In genomic region chr19:14253822-14254396, GRCh38 we compare ENCODE assay signal across 8 cellular contexts. TPM values are rescaled to one million over a fixed set of nuclear protein-coding genes. Genes with fewer than 3 reads are reported as not detected.
DNase-seq lines count a peak whose midpoint lies in the region; ATAC-seq and TF ChIP-seq lines count a peak whose summit lies in the region.
"Not testable (repeated sequence)": the region's sequence is repeated elsewhere in the genome, so short reads cannot be mapped to it uniquely, and the experiment has no call there.

No MANE protein-coding gene starts in this region.

- H3K9me3 Mint-ChIP-seq in activated CD4-positive, alpha-beta T cell treated with anti-CD3 and anti-CD28 coated beads, Interleukin-2, amount 10 ng/mL, durations not matched to agents 24 days and 14 days; naive B cell; stimulated activated naive CD8-positive, alpha-beta T cell treated with anti-CD3 and anti-CD28 coated beads, Interleukin-15, Interleukin-2, amounts not matched to agents 100 ng/mL and 50 ng/mL, for 24 hours: not testable (repeated sequence)

- DNase-seq in NCI-H524 treated with DMSO at 0.1 percent for 48 hours (lab: John Stamatoyannopoulos, UW) (peak; percentile 28), cerebellar cortex (ENCODE audit: low spot score) (peak; percentile 48), hepatocyte (ENCODE audit: low spot score) (peak; percentile 49)
- DNase-seq in activated CD4-positive, alpha-beta T cell treated with anti-CD3 and anti-CD28 coated beads, Interleukin-2, amount 10 ng/mL, durations not matched to agents 24 days and 14 days, result peak; percentile 57
- DNase-seq in naive B cell, result not testable (repeated sequence)

- TF ChIP-seq CTCF in HEK293 (tag by site-specific recombination; IDR thresholded peaks at IDR 0.05); hepatocyte (IDR thresholded peaks at IDR 0.05; ENCODE audit: poor library complexity): not testable (repeated sequence)

- not testable (repeated sequence) for H3K79me2 ChIP-seq in hepatocyte

- peaks cover 65% of the 10 kb centered on the region for H3K4me1 ChIP-seq in BLaER1
- not testable (repeated sequence) for H3K4me1 ChIP-seq in HEK293 (ENCODE audit: control insufficient read depth, insufficient read depth, low read length); hepatocyte (ENCODE audit: insufficient read depth)

- peaks cover 14% of the 10 kb centered on the region for H3K4me1 Mint-ChIP-seq in activated CD4-positive, alpha-beta T cell treated with anti-CD3 and anti-CD28 coated beads, Interleukin-2, amount 10 ng/mL, durations not matched to agents 24 days and 14 days
- H3K4me1 Mint-ChIP-seq in naive B cell, result peaks cover 6 to 14% (median 7%) of the 10 kb centered on the region in 3 donors
- peaks cover 18% of the 10 kb centered on the region for H3K4me1 Mint-ChIP-seq in stimulated activated naive CD8-positive, alpha-beta T cell treated with anti-CD3 and anti-CD28 coated beads, Interleukin-15, Interleukin-2, amounts not matched to agents 100 ng/mL and 50 ng/mL, for 24 hours (ENCODE audit: low read depth)

- CTCF ChIA-PET in HEK293 (lab: Yijun Ruan, JAX), result interaction anchor here (1.0 kb wide), 1 partner anchor 55 kb away, joined by 5 read pairs; no protein-coding TSS in a partner anchor

- H3K4me2 ChIP-seq in BLaER1, result peak overlapping the region; percentile 65
- not testable (repeated sequence) for H3K4me2 ChIP-seq in hepatocyte

- H3K4me3 ChIP-seq in BLaER1; HEK293 (ENCODE audit: low read depth, low read length); hepatocyte: not testable (repeated sequence)

- H3K27ac Mint-ChIP-seq in activated CD4-positive, alpha-beta T cell treated with anti-CD3 and anti-CD28 coated beads, Interleukin-2, amount 10 ng/mL, durations not matched to agents 24 days and 14 days, result not testable (repeated sequence)
- peak overlapping the region in 2 of 6 donors; percentile 49 to 63 for H3K27ac Mint-ChIP-seq in naive B cell
- H3K27ac Mint-ChIP-seq in stimulated activated naive CD8-positive, alpha-beta T cell treated with anti-CD3 and anti-CD28 coated beads, Interleukin-15, Interleukin-2, amounts not matched to agents 100 ng/mL and 50 ng/mL, for 24 hours, result peak overlapping the region; percentile 4

- not testable (repeated sequence) for H3K4me3 Mint-ChIP-seq in activated CD4-positive, alpha-beta T cell treated with anti-CD3 and anti-CD28 coated beads, Interleukin-2, amount 10 ng/mL, durations not matched to agents 24 days and 14 days; naive B cell; stimulated activated naive CD8-positive, alpha-beta T cell treated with anti-CD3 and anti-CD28 coated beads, Interleukin-15, Interleukin-2, amounts not matched to agents 100 ng/mL and 50 ng/mL, for 24 hours

- H3K9ac ChIP-seq in BLaER1, result not testable (repeated sequence)

- not testable (repeated sequence) for H3K27me3 ChIP-seq in BLaER1, hepatocyte

- H3K9me3 ChIP-seq in BLaER1; HEK293 (ENCODE audit: control insufficient read depth, insufficient read depth, low read depth, low read length); hepatocyte (ENCODE audit: low read depth): not testable (repeated sequence)

- H3K36me3 Mint-ChIP-seq in activated CD4-positive, alpha-beta T cell treated with anti-CD3 and anti-CD28 coated beads, Interleukin-2, amount 10 ng/mL, durations not matched to agents 24 days and 14 days (ENCODE audit: low read depth); naive B cell; stimulated activated naive CD8-positive, alpha-beta T cell treated with anti-CD3 and anti-CD28 coated beads, Interleukin-15, Interleukin-2, amounts not matched to agents 100 ng/mL and 50 ng/mL, for 24 hours (ENCODE audit: low read depth): not testable (repeated sequence)

- H3K36me3 ChIP-seq in BLaER1; HEK293 (ENCODE audit: control insufficient read depth in 2 of 2, insufficient read depth in 1 of 2, low read length in 2 of 2); hepatocyte (replicated peaks; ENCODE audit: insufficient read depth, low read depth): not testable (repeated sequence)

- intact Hi-C loops in activated CD4-positive, alpha-beta T cell treated with anti-CD3 and anti-CD28 coated beads, Interleukin-2, amount 10 ng/mL, durations not matched to agents 24 days and 14 days (cut with micrococcal nuclease), result not testable (repeated sequence)

- not testable (repeated sequence) for H3K9me2 ChIP-seq in hepatocyte (replicated peaks; ENCODE audit: insufficient read depth)

- 11% methylated on average over 17 of the region's 17 CpGs for WGBS in hepatocyte (ENCODE audit: low lambda C conversion rate, missing lambda C conversion rate)

- H3K27ac ChIP-seq in BLaER1; HEK293 (ENCODE audit: extremely low read depth, low read depth, low read length); hepatocyte: not testable (repeated sequence)

- POLR2A ChIA-PET in HEK293 (lab: Yijun Ruan, JAX), result interaction anchor here (0.6 kb wide), 1 partner anchor 37 kb away, joined by 3 read pairs; no protein-coding TSS in a partner anchor

- peaks cover 11% of the 10 kb centered on the region for H3K27me3 Mint-ChIP-seq in activated CD4-positive, alpha-beta T cell treated with anti-CD3 and anti-CD28 coated beads, Interleukin-2, amount 10 ng/mL, durations not matched to agents 24 days and 14 days
- not testable (repeated sequence) for H3K27me3 Mint-ChIP-seq in naive B cell; stimulated activated naive CD8-positive, alpha-beta T cell treated with anti-CD3 and anti-CD28 coated beads, Interleukin-15, Interleukin-2, amounts not matched to agents 100 ng/mL and 50 ng/mL, for 24 hours

- H4K20me1 ChIP-seq in BLaER1; hepatocyte (ENCODE audit: insufficient read depth, poor library complexity, severe bottlenecking): not testable (repeated sequence)

- peak; percentile 20 to 35 for ATAC-seq in naive B cell (ENCODE audit: low read depth in 2 of 2)

- not testable (repeated sequence) for H2AFZ ChIP-seq in hepatocyte

TF ChIP-seq in HEK293, 187 proteins besides CTCF, POLR2A, EP300 and RAD21:
- TF ChIP-seq, protein P1, sequence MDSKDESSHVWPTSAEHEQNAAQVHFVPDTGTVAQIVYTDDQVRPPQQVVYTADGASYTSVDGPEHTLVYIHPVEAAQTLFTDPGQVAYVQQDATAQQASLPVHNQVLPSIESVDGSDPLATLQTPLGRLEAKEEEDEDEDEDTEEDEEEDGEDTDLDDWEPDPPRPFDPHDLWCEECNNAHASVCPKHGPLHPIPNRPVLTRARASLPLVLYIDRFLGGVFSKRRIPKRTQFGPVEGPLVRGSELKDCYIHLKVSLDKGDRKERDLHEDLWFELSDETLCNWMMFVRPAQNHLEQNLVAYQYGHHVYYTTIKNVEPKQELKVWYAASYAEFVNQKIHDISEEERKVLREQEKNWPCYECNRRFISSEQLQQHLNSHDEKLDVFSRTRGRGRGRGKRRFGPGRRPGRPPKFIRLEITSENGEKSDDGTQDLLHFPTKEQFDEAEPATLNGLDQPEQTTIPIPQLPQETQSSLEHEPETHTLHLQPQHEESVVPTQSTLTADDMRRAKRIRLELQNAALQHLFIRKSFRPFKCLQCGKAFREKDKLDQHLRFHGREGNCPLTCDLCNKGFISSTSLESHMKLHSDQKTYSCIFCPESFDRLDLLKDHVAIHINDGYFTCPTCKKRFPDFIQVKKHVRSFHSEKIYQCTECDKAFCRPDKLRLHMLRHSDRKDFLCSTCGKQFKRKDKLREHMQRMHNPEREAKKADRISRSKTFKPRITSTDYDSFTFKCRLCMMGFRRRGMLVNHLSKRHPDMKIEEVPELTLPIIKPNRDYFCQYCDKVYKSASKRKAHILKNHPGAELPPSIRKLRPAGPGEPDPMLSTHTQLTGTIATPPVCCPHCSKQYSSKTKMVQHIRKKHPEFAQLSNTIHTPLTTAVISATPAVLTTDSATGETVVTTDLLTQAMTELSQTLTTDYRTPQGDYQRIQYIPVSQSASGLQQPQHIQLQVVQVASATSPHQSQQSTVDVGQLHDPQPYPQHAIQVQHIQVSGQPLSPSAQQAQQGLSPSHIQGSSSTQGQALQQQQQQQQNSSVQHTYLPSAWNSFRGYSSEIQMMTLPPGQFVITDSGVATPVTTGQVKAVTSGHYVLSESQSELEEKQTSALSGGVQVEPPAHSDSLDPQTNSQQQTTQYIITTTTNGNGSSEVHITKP (tag by site-specific recombination; IDR thresholded peaks at IDR 0.05), result peak; percentile 98
- TF ChIP-seq ZNF366 (tag by site-specific recombination; conservative IDR thresholded peaks at IDR 0.05), result peak; percentile 36; the same call in 1 of the 2 replicates
- TF ChIP-seq ZBTB17 (tag by site-specific recombination; IDR thresholded peaks at IDR 0.05), result 0 out of 2 replicates have a peak, but pooled peaks have one; percentile 10

RNA-seq across cellular contexts. Expression of gene ADGRL1, which starts 47.9 kb away (rescaled TPM):
- total RNA-seq in activated CD4-positive, alpha-beta T cell treated with anti-CD3 and anti-CD28 coated beads, Interleukin-2, amount 10 ng/mL, durations not matched to agents 24 days and 14 days, result 14.3 and 17.2 TPM in 2 replicates
- 11.5 and 16.9 TPM in 2 replicates for total RNA-seq in hepatocyte
- 11.9 and 16.3 TPM in 2 replicates for polyA plus RNA-seq in hepatocyte
- not detected for polyA plus RNA-seq in naive B cell (ENCODE audit: low read depth in 6 of 6)
